In genomic region chr2:116499389-116499788, GRCh38 we compare ENCODE assay signal across 17 cellular contexts.
DNase-seq lines count a peak whose midpoint lies in the region; ATAC-seq and TF ChIP-seq lines count a peak whose summit lies in the region.
"Had no signal": no experiment of that assay in that cellular context is flagged by ENCODE, and none has a peak within 500 bp of the region (broad histone marks: within the 10 kb centered on the region; RNA-seq: fewer than 3 reads in every experiment).

No MANE protein-coding gene starts in this region.

- peak; percentile 27 for DNase-seq in NCI-H146 (lab: John Stamatoyannopoulos, UW)
- DNase-seq in NCI-H146 treated with DMSO at 0.1 percent for 48 hours (lab: John Stamatoyannopoulos, UW; ENCODE audit: unreplicated experiment), result no peak
- peak; percentile 44 for DNase-seq in NCI-H1092 treated with DMSO at 0.1 percent for 48 hours (lab: John Stamatoyannopoulos, UW)
- peak; percentile 83 for DNase-seq in NCI-H69 (lab: John Stamatoyannopoulos, UW)
- DNase-seq in neural progenitor cell (ENCODE audit: low spot score), result peak; percentile 1
- no peak for DNase-seq in amniotic stem cell (lab: John Stamatoyannopoulos, UW)
- no peak for DNase-seq in T-cell
- DNase-seq: 8988T, DMS 273 treated with DMSO at 0.1 percent for 48 hours, NCI-H1436, NCI-H2227 treated with DMSO at 0.1 percent for 48 hours, NCI-H82, PC-9 had no signal

- H3K36me3 ChIP-seq in neural progenitor cell, result no peaks in the 10 kb centered on the region

- H3K79me2 ChIP-seq in neural progenitor cell (ENCODE audit: low read depth), result no peaks in the 10 kb centered on the region

- no peaks in the 10 kb centered on the region for H3K27me3 Mint-ChIP-seq in neural progenitor cell (ENCODE audit: insufficient read depth, low read depth)
- H3K27me3 Mint-ChIP-seq in T-cell, result no peaks in the 10 kb centered on the region

- H2AFZ ChIP-seq in neural progenitor cell (replicated peaks), result no peak overlapping the region
- H2AFZ ChIP-seq: PC-9 had no signal

- H3K9ac ChIP-seq in neural progenitor cell, result no peak overlapping the region

- no peaks in the 10 kb centered on the region for H3K9me3 Mint-ChIP-seq in neural progenitor cell
- peaks cover 0 to 25% (median 6%) of the 10 kb centered on the region in 3 donors for H3K9me3 Mint-ChIP-seq in T-cell

- peaks cover 7% of the 10 kb centered on the region for H3K4me1 ChIP-seq in neural progenitor cell

- H3K4me3 Mint-ChIP-seq in neural progenitor cell, result no peak overlapping the region
- H3K4me3 Mint-ChIP-seq in T-cell, result no peak overlapping the region
- H3K4me3 Mint-ChIP-seq: CD14-positive monocyte; T-helper 1 cell treated with Interleukin-12 subunit alpha and Interleukin-12 subunit beta and Interleukin-4 antibody, amounts not matched to agents 30 μg/mL and 1 μg/mL, for 36 hours had no signal

- no peaks in the 10 kb centered on the region for H3F3A ChIP-seq in neural progenitor cell (ENCODE audit: low read depth)

- H3K27me3 ChIP-seq in neural progenitor cell, result no peaks in the 10 kb centered on the region

- H3K36me3 Mint-ChIP-seq in neural progenitor cell (no peaks in the 10 kb centered on the region), T-cell (no peaks in the 10 kb centered on the region)
- H3K36me3 Mint-ChIP-seq: CD14-positive monocyte had no signal

- ATAC-seq in T-cell (replicated peaks in 1 of 4), result no peak
- ATAC-seq in GM21723 (IDR thresholded peaks at IDR 0.05; ENCODE audit: unreplicated experiment), result no peak
- ATAC-seq: K562 had no signal

- H3K27ac ChIP-seq in neural progenitor cell, result no peak overlapping the region
- H3K27ac ChIP-seq: PC-9 had no signal

- no peak overlapping the region for H3K4me2 ChIP-seq in neural progenitor cell
- H3K4me2 ChIP-seq: PC-9 had no signal

- CTCF ChIA-PET in T-cell (lab: Charles Lee), result no interaction called here

- H3K4me1 Mint-ChIP-seq in neural progenitor cell, result no peaks in the 10 kb centered on the region
- H3K4me1 Mint-ChIP-seq in T-cell, result no peaks in the 10 kb centered on the region
- H3K4me1 Mint-ChIP-seq: CD14-positive monocyte had no signal

- no peak overlapping the region for H3K4me3 ChIP-seq in neural progenitor cell
- H3K4me3 ChIP-seq: K562, PC-9 had no signal

- POLR2A ChIA-PET in T-cell (lab: Charles Lee), result no interaction called here

- H4K20me1 ChIP-seq in neural progenitor cell (ENCODE audit: low read depth), result no peaks in the 10 kb centered on the region

- H3K27ac Mint-ChIP-seq in neural progenitor cell (no peak overlapping the region), T-cell (no peak overlapping the region)
- H3K27ac Mint-ChIP-seq: CD14-positive monocyte; T-helper 1 cell treated with Interleukin-12 subunit alpha and Interleukin-12 subunit beta and Interleukin-4 antibody, amounts not matched to agents 30 μg/mL and 1 μg/mL, for 36 hours had no signal

- no peaks in the 10 kb centered on the region for H3K9me3 ChIP-seq in neural progenitor cell (ENCODE audit: low read depth)

- TF ChIP-seq CTCF in neural progenitor cell (IDR thresholded peaks at IDR 0.05), result no peak

Comparison
In these comparisons a context has a peak if more than half of its experiments do, and no peak if none do; other contexts are left out.
1. DNase-seq: peak in NCI-H146 (single experiment), NCI-H1092 treated with DMSO at 0.1 percent for 48 hours (single experiment), NCI-H69 (single experiment) and neural progenitor cell (single experiment); none in NCI-H146 treated with DMSO at 0.1 percent for 48 hours (single experiment), amniotic stem cell (single experiment) and T-cell (0 of 34).